Comparison of ENCODE assay signal across 1 cellular context in genomic region chr16:57447142-57447962, GRCh38.
A peak's percentile ranks its signal among the peaks of the same experiment; 100 is the strongest.
TF ChIP-seq lines count a peak whose summit lies in the region.

CIAPIN1 (minus strand) TSS chr16:57447385; CDS start chr16:57440928, 6,457 bp downstream.
COQ9 (plus strand) TSS chr16:57447479; CDS start chr16:57447506, 27 bp downstream.

TF ChIP-seq in HepG2, 621 proteins besides CTCF, POLR2A, EP300 and RAD21 (continued from another document and continues in another):
- TF ChIP-seq ZNF572 (CRISPR knock-in tag; IDR thresholded peaks at IDR 0.05) (peak; percentile 95), ZNF30 (CRISPR knock-in tag; IDR thresholded peaks at IDR 0.05) (no peak), NFATC3 (CRISPR knock-in tag; IDR thresholded peaks at IDR 0.05) (peak; percentile 75; the same call in 1 of the 2 replicates), REST (IDR thresholded peaks at IDR 0.05; ENCODE audit: borderline replicate concordance in 1 of 2, low read depth in 1 of 2, low read length in 2 of 2) (peak in 1 of 2 experiments; percentile 70; a peak in 1 of 4 replicates), ZSCAN5A (CRISPR knock-in tag; IDR thresholded peaks at IDR 0.05; ENCODE audit: borderline replicate concordance) (peak; percentile 48; the same call in 1 of the 2 replicates), ZBTB21 (CRISPR knock-in tag; IDR thresholded peaks at IDR 0.05) (peak; percentile 23; the same call in 1 of the 2 replicates), TRIM22 (IDR thresholded peaks at IDR 0.05) (no peak), HOXA9 (CRISPR knock-in tag; IDR thresholded peaks at IDR 0.05; ENCODE audit: borderline replicate concordance) (peak; percentile 88), ARID5B (CRISPR knock-in tag; IDR thresholded peaks at IDR 0.05) (peak; percentile 58), PRDM4 (CRISPR knock-in tag; IDR thresholded peaks at IDR 0.05; ENCODE audit: borderline replicate concordance) (no peak), HMG20B (CRISPR knock-in tag; conservative IDR thresholded peaks at IDR 0.05) (no peak), ZNF296 (CRISPR knock-in tag; conservative IDR thresholded peaks at IDR 0.05) (peak; percentile 94), ZNF576 (CRISPR knock-in tag; IDR thresholded peaks at IDR 0.05) (peak; percentile 61; the same call in 1 of the 2 replicates), TFE3 (CRISPR knock-in tag; IDR thresholded peaks at IDR 0.05) (peak; percentile 74), ZFYVE20 (CRISPR knock-in tag; IDR thresholded peaks at IDR 0.05; ENCODE audit: borderline replicate concordance, low read depth) (0 out of 2 replicates have a peak, but pooled peaks have one; percentile 22), SIN3A (IDR thresholded peaks at IDR 0.05; ENCODE audit: borderline replicate concordance, low read depth, low read length) (peak; percentile 97), HOXA5 (CRISPR knock-in tag; IDR thresholded peaks at IDR 0.05) (0 out of 2 replicates have a peak, but pooled peaks have one; percentile 69), AHDC1 (CRISPR knock-in tag; IDR thresholded peaks at IDR 0.05; ENCODE audit: borderline replicate concordance) (no peak), NBN (conservative IDR thresholded peaks at IDR 0.05) (no peak), HNRNPH1 (optimal IDR thresholded peaks at IDR 0.05; ENCODE audit: low read depth, low read length) (no peak), TAF15 (IDR thresholded peaks at IDR 0.05; ENCODE audit: low read depth, low read length, poor library complexity, severe bottlenecking) (peak; percentile 22), PATZ1 (CRISPR knock-in tag; IDR thresholded peaks at IDR 0.05) (peak; percentile 89), ZNF724P (CRISPR knock-in tag; IDR thresholded peaks at IDR 0.05; ENCODE audit: borderline replicate concordance) (no peak; the same call in 1 of the 2 replicates), SP1 (IDR thresholded peaks at IDR 0.05) (peak; percentile 89), SP1 (CRISPR knock-in tag; IDR thresholded peaks at IDR 0.05) (peak; percentile 87), ZNF740 (CRISPR knock-in tag; IDR thresholded peaks at IDR 0.05) (no peak; the same call in 1 of the 2 replicates)
